In genomic region chr7:155454183-155455112, GRCh38 we compare ENCODE assay signal across 21 cellular contexts. TPM values are rescaled to one million over a fixed set of nuclear protein-coding genes. Genes with fewer than 3 reads are reported as not detected.
DNase-seq lines count a peak whose midpoint lies in the region; ATAC-seq and TF ChIP-seq lines count a peak whose summit lies in the region.
"Had no signal": no experiment of that assay in that cellular context is flagged by ENCODE, and none has a peak within 500 bp of the region (broad histone marks: within the 10 kb centered on the region; RNA-seq: fewer than 3 reads in every experiment).

No MANE protein-coding gene starts in this region.

- no peak overlapping the region for H3K27ac Mint-ChIP-seq in activated naive CD4-positive, alpha-beta T cell treated with anti-CD3 and anti-CD28 coated beads, Interleukin-2, amount 50 U/mL, for 24 hours
- H3K27ac Mint-ChIP-seq in activated naive CD4-positive, alpha-beta T cell treated with anti-CD3 and anti-CD28 coated beads for 36 hours, result no peak overlapping the region
- no peak overlapping the region for H3K27ac Mint-ChIP-seq in mesothelial cell of epicardium
- peak overlapping the region; percentile 94 for H3K27ac Mint-ChIP-seq in stimulated activated naive B cell treated with anti-CD40 and anti-IgM and Interleukin-4, amounts not matched to agents 10 μg/mL and 1 μg/mL and 100 μg/mL, for 72 hours
- H3K27ac Mint-ChIP-seq: activated CD4-positive, alpha-beta memory T cell treated with anti-CD3 and anti-CD28 coated beads for 36 hours; activated naive CD8-positive, alpha-beta T cell had no signal

- no peak for DNase-seq in activated naive CD4-positive, alpha-beta T cell treated with anti-CD3 and anti-CD28 coated beads for 36 hours
- DNase-seq in RWPE2 (ENCODE audit: low spot score) (peak; percentile 38), mesothelial cell of epicardium (ENCODE audit: low spot score in 2 of 2, unreplicated experiment in 2 of 2) (no peak), omental fat pad (ENCODE audit: low spot score) (no peak)
- DNase-seq in stimulated activated naive B cell treated with anti-CD40 and anti-IgM and Interleukin-4, amounts not matched to agents 10 μg/mL and 1 μg/mL and 100 μg/mL, for 72 hours, result no peak
- DNase-seq: activated CD4-positive, alpha-beta memory T cell treated with anti-CD3 and anti-CD28 coated beads for 36 hours; EL; esophagus squamous epithelium; mammary epithelial cell; NCI-H345; PC-9; stimulated activated CD4-positive, alpha-beta T cell treated with anti-CD3 and anti-CD28 coated beads, Interleukin-4, amount 100 ng/mL, for 4 hours; stimulated activated naive CD4-positive, alpha-beta T cell treated with Interleukin-2 at 50 U/mL for 16 hours had no signal

- ATAC-seq in RWPE2 (ENCODE audit: low read depth) (no peak; the same call in 2 of the 3 replicates), omental fat pad (ENCODE audit: low FRiP score) (no peak), GM18907 (IDR thresholded peaks at IDR 0.05; ENCODE audit: unreplicated experiment) (no peak), HG02642 (IDR thresholded peaks at IDR 0.05; ENCODE audit: poor library complexity, unreplicated experiment) (no peak)
- ATAC-seq in stimulated activated naive B cell treated with anti-CD40 and anti-IgM and Interleukin-4, amounts not matched to agents 10 μg/mL and 1 μg/mL and 100 μg/mL, for 72 hours (replicated peaks), result no peak

- peaks cover 95% of the 10 kb centered on the region for H3K27me3 ChIP-seq in RWPE2 (ENCODE audit: insufficient read depth, poor library complexity, severe bottlenecking)

- peak overlapping the region; percentile 3 for H3K4me3 Mint-ChIP-seq in activated naive CD4-positive, alpha-beta T cell treated with anti-CD3 and anti-CD28 coated beads, Interleukin-2, amount 50 U/mL, for 24 hours
- H3K4me3 Mint-ChIP-seq in activated naive CD4-positive, alpha-beta T cell treated with anti-CD3 and anti-CD28 coated beads for 36 hours, result no peak overlapping the region
- H3K4me3 Mint-ChIP-seq in mesothelial cell of epicardium, result peak overlapping the region; percentile 48
- peak overlapping the region; percentile 55 to 58 for H3K4me3 Mint-ChIP-seq in stimulated activated naive B cell treated with anti-CD40 and anti-IgM and Interleukin-4, amounts not matched to agents 10 μg/mL and 1 μg/mL and 100 μg/mL, for 72 hours
- H3K4me3 Mint-ChIP-seq: activated CD4-positive, alpha-beta memory T cell treated with anti-CD3 and anti-CD28 coated beads for 36 hours had no signal

- no peaks in the 10 kb centered on the region for H3K9me3 Mint-ChIP-seq in activated naive CD4-positive, alpha-beta T cell treated with anti-CD3 and anti-CD28 coated beads, Interleukin-2, amount 50 U/mL, for 24 hours
- H3K9me3 Mint-ChIP-seq in activated naive CD4-positive, alpha-beta T cell treated with anti-CD3 and anti-CD28 coated beads for 36 hours, result no peaks in the 10 kb centered on the region
- H3K9me3 Mint-ChIP-seq in mesothelial cell of epicardium, result no peaks in the 10 kb centered on the region
- no peaks in the 10 kb centered on the region for H3K9me3 Mint-ChIP-seq in stimulated activated naive B cell treated with anti-CD40 and anti-IgM and Interleukin-4, amounts not matched to agents 10 μg/mL and 1 μg/mL and 100 μg/mL, for 72 hours
- H3K9me3 Mint-ChIP-seq: activated CD4-positive, alpha-beta memory T cell treated with anti-CD3 and anti-CD28 coated beads for 36 hours had no signal

- H3K27ac ChIP-seq in RWPE2 (ENCODE audit: poor library complexity, severe bottlenecking), result no peak overlapping the region
- H3K27ac ChIP-seq: BLaER1, esophagus squamous epithelium, PC-9 had no signal

- H3K36me3 Mint-ChIP-seq in activated naive CD4-positive, alpha-beta T cell treated with anti-CD3 and anti-CD28 coated beads, Interleukin-2, amount 50 U/mL, for 24 hours, result no peaks in the 10 kb centered on the region
- H3K36me3 Mint-ChIP-seq in activated naive CD4-positive, alpha-beta T cell treated with anti-CD3 and anti-CD28 coated beads for 36 hours (ENCODE audit: low read depth), result no peaks in the 10 kb centered on the region
- no peaks in the 10 kb centered on the region for H3K36me3 Mint-ChIP-seq in mesothelial cell of epicardium
- peaks cover 0 to 6% of the 10 kb centered on the region in 2 donors for H3K36me3 Mint-ChIP-seq in stimulated activated naive B cell treated with anti-CD40 and anti-IgM and Interleukin-4, amounts not matched to agents 10 μg/mL and 1 μg/mL and 100 μg/mL, for 72 hours
- H3K36me3 Mint-ChIP-seq: activated CD4-positive, alpha-beta memory T cell treated with anti-CD3 and anti-CD28 coated beads for 36 hours; activated naive CD8-positive, alpha-beta T cell had no signal

- peaks cover 12% of the 10 kb centered on the region for H3K4me1 Mint-ChIP-seq in activated naive CD4-positive, alpha-beta T cell treated with anti-CD3 and anti-CD28 coated beads, Interleukin-2, amount 50 U/mL, for 24 hours
- peaks cover 27% of the 10 kb centered on the region for H3K4me1 Mint-ChIP-seq in activated naive CD4-positive, alpha-beta T cell treated with anti-CD3 and anti-CD28 coated beads for 36 hours (ENCODE audit: low read depth)
- peaks cover 16% of the 10 kb centered on the region for H3K4me1 Mint-ChIP-seq in mesothelial cell of epicardium
- H3K4me1 Mint-ChIP-seq in stimulated activated naive B cell treated with anti-CD40 and anti-IgM and Interleukin-4, amounts not matched to agents 10 μg/mL and 1 μg/mL and 100 μg/mL, for 72 hours, result peaks cover 30 to 60% of the 10 kb centered on the region in 2 donors

- H3K4me3 ChIP-seq in RWPE2 (ENCODE audit: severe bottlenecking), result no peak overlapping the region
- H3K4me3 ChIP-seq: BLaER1, PC-9 had no signal

- no peaks in the 10 kb centered on the region for H3K9me3 ChIP-seq in RWPE2 (ENCODE audit: severe bottlenecking)
- H3K9me3 ChIP-seq: esophagus squamous epithelium had no signal

- H3K27me3 Mint-ChIP-seq in activated naive CD4-positive, alpha-beta T cell treated with anti-CD3 and anti-CD28 coated beads, Interleukin-2, amount 50 U/mL, for 24 hours, result peaks cover 47% of the 10 kb centered on the region
- H3K27me3 Mint-ChIP-seq in activated naive CD4-positive, alpha-beta T cell treated with anti-CD3 and anti-CD28 coated beads for 36 hours (ENCODE audit: low read depth), result peaks cover 69% of the 10 kb centered on the region
- H3K27me3 Mint-ChIP-seq in mesothelial cell of epicardium (ENCODE audit: low read depth), result peaks cover 89% of the 10 kb centered on the region
- H3K27me3 Mint-ChIP-seq in stimulated activated naive B cell treated with anti-CD40 and anti-IgM and Interleukin-4, amounts not matched to agents 10 μg/mL and 1 μg/mL and 100 μg/mL, for 72 hours, result peaks cover 70 to 81% of the 10 kb centered on the region in 2 donors

- TF ChIP-seq CTCF in RWPE2 (IDR thresholded peaks at IDR 0.05; ENCODE audit: poor library complexity, severe bottlenecking), result no peak
- no peak for TF ChIP-seq CTCF in mesothelial cell of epicardium (IDR thresholded peaks at IDR 0.05; ENCODE audit: unreplicated experiment)
- TF ChIP-seq CTCF in omental fat pad (IDR thresholded peaks at IDR 0.05), result no peak

- CTCF ChIA-PET in activated naive CD4-positive, alpha-beta T cell treated with anti-CD3 and anti-CD28 coated beads for 36 hours (lab: Charles Lee), result no interaction called here

- intact Hi-C loops in activated naive CD4-positive, alpha-beta T cell treated with anti-CD3 and anti-CD28 coated beads for 36 hours (cut with micrococcal nuclease), result loop anchor here (1.0 to 5.0 kb wide), 3 partner anchors 13 to 353 kb away; no protein-coding TSS in a partner anchor

- no peaks in the 10 kb centered on the region for H3K36me3 ChIP-seq in RWPE2 (ENCODE audit: low read depth)
- H3K36me3 ChIP-seq: BLaER1, esophagus squamous epithelium had no signal

- no peaks in the 10 kb centered on the region for H3K4me1 ChIP-seq in RWPE2 (ENCODE audit: insufficient read depth, poor library complexity, severe bottlenecking)
- H3K4me1 ChIP-seq: BLaER1 had no signal

RNA-seq across cellular contexts. Expression of gene EN2, which starts 3.5 kb away (rescaled TPM):
- total RNA-seq in activated naive CD4-positive, alpha-beta T cell treated with anti-CD3 and anti-CD28 coated beads for 36 hours, result not detected
- total RNA-seq in mesothelial cell of epicardium (not detected in 3 replicates), omental fat pad (under 1 TPM in 2 of 4 donors, not detected in 2; 0.09 to 0.12 TPM)
- total RNA-seq: activated CD4-positive, alpha-beta memory T cell treated with anti-CD3 and anti-CD28 coated beads for 36 hours; M059J; PC-9; pulmonary artery endothelial cell; T-helper 1 cell treated with Interleukin-12 subunit alpha and Interleukin-12 subunit beta and Interleukin-4 antibody, amounts not matched to agents 30 ng/mL and 1 ng/mL, for 36 hours had no signal
